Comparison of ENCODE assay signal across 20 cellular contexts in genomic region chr4:170325599-170325998, GRCh38.
A peak's percentile ranks its signal among the peaks of the same experiment; 100 is the strongest.
DNase-seq lines count a peak whose midpoint lies in the region; ATAC-seq and TF ChIP-seq lines count a peak whose summit lies in the region.
"Had no signal": no experiment of that assay in that cellular context is flagged by ENCODE, and none has a peak within 500 bp of the region (broad histone marks: within the 10 kb centered on the region; RNA-seq: fewer than 3 reads in every experiment).

No MANE protein-coding gene starts in this region.

- 60 to 62% methylated on average over 3 of the region's 3 CpGs for WGBS in heart right ventricle, 2 donors

- no peaks in the 10 kb centered on the region for H3K4me1 ChIP-seq in heart right ventricle
- H3K4me1 ChIP-seq: Caco-2 had no signal

- H3K4me3 Mint-ChIP-seq in immature natural killer cell: peak overlapping the region; percentile 51 to 63 (median 58)
- no peak overlapping the region for H3K4me3 Mint-ChIP-seq in activated naive CD8-positive, alpha-beta T cell treated with anti-CD3 and anti-CD28 coated beads, Interleukin-2, amount 50 U/mL, for 24 hours
- H3K4me3 Mint-ChIP-seq: CD4-positive, alpha-beta T cell had no signal

- no peak for TF ChIP-seq CTCF in heart right ventricle (IDR thresholded peaks at IDR 0.05)

- H3K4me3 ChIP-seq in heart right ventricle: no peak overlapping the region

- no peaks in the 10 kb centered on the region for H3K36me3 ChIP-seq in heart right ventricle

- H3K27ac ChIP-seq in heart right ventricle: no peak overlapping the region

- peaks cover 14 to 35% (median 23%) of the 10 kb centered on the region in 6 donors for H3K9me3 Mint-ChIP-seq in immature natural killer cell
- peaks cover 6% of the 10 kb centered on the region for H3K9me3 Mint-ChIP-seq in activated naive CD8-positive, alpha-beta T cell treated with anti-CD3 and anti-CD28 coated beads, Interleukin-2, amount 50 U/mL, for 24 hours

- H3K27me3 ChIP-seq in heart right ventricle: no peaks in the 10 kb centered on the region

- peaks cover 0 to 3% (median 0%) of the 10 kb centered on the region in 3 donors for H3K36me3 Mint-ChIP-seq in immature natural killer cell
- no peaks in the 10 kb centered on the region for H3K36me3 Mint-ChIP-seq in activated naive CD8-positive, alpha-beta T cell treated with anti-CD3 and anti-CD28 coated beads, Interleukin-2, amount 50 U/mL, for 24 hours (ENCODE audit: low read depth)

- peaks cover 0 to 7% (median under 1%) of the 10 kb centered on the region in 3 donors for H3K27me3 Mint-ChIP-seq in immature natural killer cell (ENCODE audit: low read depth in 3 of 3)
- no peaks in the 10 kb centered on the region for H3K27me3 Mint-ChIP-seq in activated naive CD8-positive, alpha-beta T cell treated with anti-CD3 and anti-CD28 coated beads, Interleukin-2, amount 50 U/mL, for 24 hours
- H3K27me3 Mint-ChIP-seq: CD4-positive, alpha-beta T cell had no signal

- peaks cover 19 to 26% of the 10 kb centered on the region in 2 donors for H3K4me1 Mint-ChIP-seq in immature natural killer cell
- no peaks in the 10 kb centered on the region for H3K4me1 Mint-ChIP-seq in activated naive CD8-positive, alpha-beta T cell treated with anti-CD3 and anti-CD28 coated beads, Interleukin-2, amount 50 U/mL, for 24 hours

- peak overlapping the region in 5 of 6 donors; percentile 60 to 90 (median 70) for H3K27ac Mint-ChIP-seq in immature natural killer cell
- no peak overlapping the region for H3K27ac Mint-ChIP-seq in activated naive CD8-positive, alpha-beta T cell treated with anti-CD3 and anti-CD28 coated beads, Interleukin-2, amount 50 U/mL, for 24 hours
- H3K27ac Mint-ChIP-seq: CD4-positive, alpha-beta T cell had no signal

- DNase-seq in HT1080 (ENCODE audit: low read depth): peak; percentile 34
- DNase-seq in immature natural killer cell: peak; percentile 10 to 39 (median 18)
- no peak for DNase-seq in activated naive CD8-positive, alpha-beta T cell treated with anti-CD3 and anti-CD28 coated beads, Interleukin-2, amount 50 U/mL, for 24 hours
- DNase-seq in sciatic nerve (ENCODE audit: low spot score): no peak
- no peak for DNase-seq in NCI-H2081 (lab: John Stamatoyannopoulos, UW)
- no peak for DNase-seq in heart right ventricle
- DNase-seq: Caco-2; CD4-positive, alpha-beta T cell; DMS153; MM.1S; NCI-H1092; NCI-H1436; NCI-H187 treated with DMSO at 0.1 percent for 48 hours; NCI-H774; NK-92 treated with Interleukin-12 subunit alpha and Interleukin-12 subunit beta, amount 100 ng/mL, for 24 hours; SIG-M5; SK-N-SH had no signal

- H3K9me3 ChIP-seq in heart right ventricle: peaks cover 0 to 22% (median 0%) of the 10 kb centered on the region in 11 donors
- H3K9me3 ChIP-seq: Caco-2, SK-N-SH had no signal

- ATAC-seq in GM18519 (IDR thresholded peaks at IDR 0.05; ENCODE audit: low FRiP score, unreplicated experiment): peak; percentile 56
- peak; percentile 58 for ATAC-seq in HG02885 (IDR thresholded peaks at IDR 0.05; ENCODE audit: poor library complexity, unreplicated experiment)
- ATAC-seq in activated naive CD8-positive, alpha-beta T cell treated with anti-CD3 and anti-CD28 coated beads, Interleukin-2, amount 50 U/mL, for 24 hours: no peak
- no peak for ATAC-seq in sciatic nerve
- no peak for ATAC-seq in heart right ventricle
- ATAC-seq: Panc1 had no signal

- intact Hi-C loops in sciatic nerve (cut with DNase I): no loop called here
- intact Hi-C loops in heart right ventricle (cut with DNase I): no loop called here

Comparison
In these comparisons a context has a peak if more than half of its experiments do, and no peak if none do; other contexts are left out.
1. ATAC-seq: peak in GM18519 (single experiment) and HG02885 (single experiment); none in activated naive CD8-positive, alpha-beta T cell treated with anti-CD3 and anti-CD28 coated beads, Interleukin-2, amount 50 U/mL, for 24 hours (single experiment), sciatic nerve (single experiment) and heart right ventricle (0 of 8).
2. DNase-seq: peak in HT1080 (single experiment) and immature natural killer cell (3 of 3); none in activated naive CD8-positive, alpha-beta T cell treated with anti-CD3 and anti-CD28 coated beads, Interleukin-2, amount 50 U/mL, for 24 hours (single experiment), sciatic nerve (single experiment), NCI-H2081 (0 of 2) and heart right ventricle (0 of 2).